ENCODE assay signal across 2 cellular contexts in the genomic region with DNA sequence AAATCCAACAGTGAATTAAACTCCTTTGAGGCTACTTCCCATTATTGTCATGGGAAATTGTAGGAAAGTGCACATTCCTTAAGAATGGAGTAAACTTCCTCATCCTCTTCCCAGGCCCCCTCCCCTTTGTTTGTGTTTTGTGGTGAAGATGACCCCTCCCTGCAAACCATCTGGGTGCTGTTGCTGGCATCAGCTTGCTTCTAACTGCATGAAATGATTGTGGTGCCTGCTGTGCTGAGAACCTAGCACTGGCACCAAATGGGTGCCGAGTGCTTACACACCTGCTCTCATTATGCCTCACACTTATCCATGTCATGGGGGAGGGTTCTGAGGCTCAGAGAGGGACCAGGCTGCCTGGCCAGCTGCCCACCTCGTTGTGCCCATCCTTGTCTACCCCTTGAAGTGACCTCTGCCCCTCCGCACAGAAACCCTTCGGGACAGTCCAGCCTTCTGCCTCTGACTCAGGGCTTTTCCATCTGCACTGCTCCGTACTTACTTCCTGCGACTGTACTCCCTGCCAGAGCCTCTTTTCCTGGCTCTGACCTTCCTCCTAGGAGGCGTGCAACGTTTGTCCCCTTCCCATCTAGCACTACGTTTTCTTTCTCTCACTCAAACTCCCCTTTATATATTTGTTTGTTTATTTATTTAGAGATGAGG.
TF ChIP-seq lines count a peak whose summit lies in the region.

No MANE protein-coding gene starts in this region.

TF ChIP-seq in IMR-90, 13 proteins besides CTCF, POLR2A, EP300 and RAD21:
- TF ChIP-seq RFX5 (IDR thresholded peaks at IDR 0.05; ENCODE audit: low read depth, low read length) (no peak), MAFK (IDR thresholded peaks at IDR 0.05; ENCODE audit: low read depth, low read length) (no peak), FOS (IDR thresholded peaks at IDR 0.05; ENCODE audit: low read depth, low read length) (no peak), MXI1 (IDR thresholded peaks at IDR 0.05; ENCODE audit: borderline replicate concordance, low read depth, low read length) (no peak), CEBPB (IDR thresholded peaks at IDR 0.05; ENCODE audit: low read depth, low read length) (no peak), RCOR1 (IDR thresholded peaks at IDR 0.05; ENCODE audit: insufficient replicate concordance, low read length) (no peak), BHLHE40 (IDR thresholded peaks at IDR 0.05; ENCODE audit: low read depth, low read length) (no peak), NFE2L2 (IDR thresholded peaks at IDR 0.05; ENCODE audit: low read depth, low read length) (no peak), MAZ (IDR thresholded peaks at IDR 0.05; ENCODE audit: borderline replicate concordance, low read depth, low read length) (no peak), SMC3 (IDR thresholded peaks at IDR 0.05; ENCODE audit: low read depth, low read length) (no peak), CHD1 (IDR thresholded peaks at IDR 0.05; ENCODE audit: low read depth, low read length) (no peak)
- TF ChIP-seq, protein P1, sequence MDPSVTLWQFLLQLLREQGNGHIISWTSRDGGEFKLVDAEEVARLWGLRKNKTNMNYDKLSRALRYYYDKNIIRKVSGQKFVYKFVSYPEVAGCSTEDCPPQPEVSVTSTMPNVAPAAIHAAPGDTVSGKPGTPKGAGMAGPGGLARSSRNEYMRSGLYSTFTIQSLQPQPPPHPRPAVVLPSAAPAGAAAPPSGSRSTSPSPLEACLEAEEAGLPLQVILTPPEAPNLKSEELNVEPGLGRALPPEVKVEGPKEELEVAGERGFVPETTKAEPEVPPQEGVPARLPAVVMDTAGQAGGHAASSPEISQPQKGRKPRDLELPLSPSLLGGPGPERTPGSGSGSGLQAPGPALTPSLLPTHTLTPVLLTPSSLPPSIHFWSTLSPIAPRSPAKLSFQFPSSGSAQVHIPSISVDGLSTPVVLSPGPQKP (IDR thresholded peaks at IDR 0.05; ENCODE audit: borderline replicate concordance, low read depth, low read length) = no peak
- TF ChIP-seq, protein P2, sequence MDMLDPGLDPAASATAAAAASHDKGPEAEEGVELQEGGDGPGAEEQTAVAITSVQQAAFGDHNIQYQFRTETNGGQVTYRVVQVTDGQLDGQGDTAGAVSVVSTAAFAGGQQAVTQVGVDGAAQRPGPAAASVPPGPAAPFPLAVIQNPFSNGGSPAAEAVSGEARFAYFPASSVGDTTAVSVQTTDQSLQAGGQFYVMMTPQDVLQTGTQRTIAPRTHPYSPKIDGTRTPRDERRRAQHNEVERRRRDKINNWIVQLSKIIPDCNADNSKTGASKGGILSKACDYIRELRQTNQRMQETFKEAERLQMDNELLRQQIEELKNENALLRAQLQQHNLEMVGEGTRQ (IDR thresholded peaks at IDR 0.05; ENCODE audit: low read depth, low read length) = no peak
TF ChIP-seq in IMR-90: peak in this region for 0.

TF ChIP-seq in SK-N-SH, 30 proteins besides CTCF, POLR2A, EP300 and RAD21:
- TF ChIP-seq TCF12 (IDR thresholded peaks at IDR 0.05) (0 out of 2 replicates have a peak, but pooled peaks have one; percentile 5), RCOR1 (IDR thresholded peaks at IDR 0.05; ENCODE audit: low read length) (no peak), NRF1 (IDR thresholded peaks at IDR 0.05; ENCODE audit: low read depth, low read length) (no peak), GATA2 (CRISPR knock-in tag; IDR thresholded peaks at IDR 0.05) (no peak), CHD2 (IDR thresholded peaks at IDR 0.05; ENCODE audit: low read length, partially characterized antibody) (no peak)
- TF ChIP-seq, protein P3, sequence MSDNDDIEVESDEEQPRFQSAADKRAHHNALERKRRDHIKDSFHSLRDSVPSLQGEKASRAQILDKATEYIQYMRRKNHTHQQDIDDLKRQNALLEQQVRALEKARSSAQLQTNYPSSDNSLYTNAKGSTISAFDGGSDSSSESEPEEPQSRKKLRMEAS (IDR thresholded peaks at IDR 0.05; ENCODE audit: low read depth) = no peak
